ENCODE assay signal across 8 cellular contexts in the genomic region with DNA sequence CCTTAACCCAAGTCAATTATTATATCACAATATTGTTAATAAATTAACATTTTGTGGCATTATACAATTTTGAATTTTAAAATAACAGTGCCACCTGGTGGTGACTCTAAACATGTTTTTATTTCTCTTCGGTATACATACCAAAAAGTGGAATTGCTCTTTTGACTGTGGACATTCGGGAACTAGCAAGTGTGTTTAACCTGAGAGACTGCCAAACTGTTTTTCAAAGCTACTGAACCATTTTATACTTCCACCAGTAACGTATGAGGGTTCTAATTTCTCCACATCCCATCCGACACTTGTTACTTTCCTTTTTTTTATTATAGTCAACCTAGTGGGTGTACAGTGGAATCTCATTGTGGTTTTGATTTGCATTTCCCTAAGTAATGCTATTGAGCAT. TPM values are rescaled to one million over a fixed set of nuclear protein-coding genes. Genes with fewer than 3 reads are reported as not detected.
A peak's percentile ranks its signal among the peaks of the same experiment; 100 is the strongest.
DNase-seq lines count a peak whose midpoint lies in the region; ATAC-seq and TF ChIP-seq lines count a peak whose summit lies in the region.

No MANE protein-coding gene starts in this region.

- H3K27me3 ChIP-seq in hepatocyte (no peaks in the 10 kb centered on the region), thyroid gland (no peaks in the 10 kb centered on the region)

- peak; percentile 55 for DNase-seq in NCI-H1105 treated with DMSO at 0.1 percent for 48 hours (lab: John Stamatoyannopoulos, UW)
- no peak for DNase-seq in NCI-H1105 (lab: John Stamatoyannopoulos, UW)
- peak; percentile 32 for DNase-seq in NCI-H128 (lab: John Stamatoyannopoulos, UW; ENCODE audit: unreplicated experiment)
- DNase-seq in hepatocyte (ENCODE audit: low spot score), result peak; percentile 69
- no peak for DNase-seq in thyroid gland
- no peak for DNase-seq in ecto neural progenitor cell (ENCODE audit: low spot score)

- no peak overlapping the region for H2AFZ ChIP-seq in hepatocyte

- peaks cover 5% of the 10 kb centered on the region for H3K27me3 Mint-ChIP-seq in activated T-helper 17 cell treated with anti-CD3 and anti-CD28 coated beads, Interleukin-2, amount 50 U/mL, for 72 hours

- no peak overlapping the region for H3K27ac Mint-ChIP-seq in activated T-helper 17 cell treated with anti-CD3 and anti-CD28 coated beads, Interleukin-2, amount 50 U/mL, for 72 hours

- H3K9me3 ChIP-seq in hepatocyte (ENCODE audit: low read depth) (no peaks in the 10 kb centered on the region), thyroid gland (no peaks in the 10 kb centered on the region)

- TF ChIP-seq CTCF in hepatocyte (IDR thresholded peaks at IDR 0.05; ENCODE audit: poor library complexity), result peak; percentile 65
- peak; percentile 27 to 76 (median 49) for TF ChIP-seq CTCF in thyroid gland (IDR thresholded peaks at IDR 0.05)

- no peak overlapping the region for H3K4me2 ChIP-seq in hepatocyte

- H3K27ac ChIP-seq in hepatocyte, result no peak overlapping the region
- H3K27ac ChIP-seq in thyroid gland, result no peak overlapping the region

- no peaks in the 10 kb centered on the region for H3K36me3 Mint-ChIP-seq in activated T-helper 17 cell treated with anti-CD3 and anti-CD28 coated beads, Interleukin-2, amount 50 U/mL, for 72 hours (ENCODE audit: low read depth)

- H3K4me1 Mint-ChIP-seq in activated T-helper 17 cell treated with anti-CD3 and anti-CD28 coated beads, Interleukin-2, amount 50 U/mL, for 72 hours, result peaks cover 5% of the 10 kb centered on the region

- no peaks in the 10 kb centered on the region for H3K9me2 ChIP-seq in hepatocyte (replicated peaks; ENCODE audit: insufficient read depth)

- no peak for TF ChIP-seq POLR2A in thyroid gland (IDR thresholded peaks at IDR 0.05)

- peak; percentile 28 for ATAC-seq in activated T-helper 17 cell treated with anti-CD3 and anti-CD28 coated beads, Interleukin-2, amount 50 U/mL, for 72 hours (replicated peaks)
- no peak for ATAC-seq in HG03460 (IDR thresholded peaks at IDR 0.05; ENCODE audit: unreplicated experiment)

- H3K4me3 Mint-ChIP-seq in activated T-helper 17 cell treated with anti-CD3 and anti-CD28 coated beads, Interleukin-2, amount 50 U/mL, for 72 hours, result no peak overlapping the region

- WGBS in hepatocyte (ENCODE audit: low lambda C conversion rate, missing lambda C conversion rate), result 37% methylated on average over 4 of the region's 4 CpGs
- 7 to 8% methylated on average over 4 of the region's 4 CpGs for WGBS in thyroid gland, 2 donors

- H3K4me3 ChIP-seq in hepatocyte, result no peak overlapping the region
- H3K4me3 ChIP-seq in thyroid gland (replicated peaks in 1 of 3), result no peak overlapping the region

- H4K20me1 ChIP-seq in hepatocyte (ENCODE audit: insufficient read depth, poor library complexity, severe bottlenecking), result no peaks in the 10 kb centered on the region

- intact Hi-C loops in thyroid gland (cut with DNase I), result loop anchor here (5.0 to 10.0 kb wide), 2 partner anchors 264 to 457 kb away; no protein-coding TSS in a partner anchor

- H3K4me1 ChIP-seq in hepatocyte (ENCODE audit: insufficient read depth) (no peaks in the 10 kb centered on the region), thyroid gland (peaks cover 0 to 15% of the 10 kb centered on the region in 2 donors)

- no peaks in the 10 kb centered on the region for H3K36me3 ChIP-seq in hepatocyte (replicated peaks; ENCODE audit: insufficient read depth, low read depth)
- H3K36me3 ChIP-seq in thyroid gland, result no peaks in the 10 kb centered on the region

- no peaks in the 10 kb centered on the region for H3K9me3 Mint-ChIP-seq in activated T-helper 17 cell treated with anti-CD3 and anti-CD28 coated beads, Interleukin-2, amount 50 U/mL, for 72 hours

- no peaks in the 10 kb centered on the region for H3K79me2 ChIP-seq in hepatocyte

RNA-seq across cellular contexts. Expression of gene HSDL2, which starts 18.3 kb away (rescaled TPM):
- 10 to 100 TPM; 23.4 to 38.1 TPM for total RNA-seq in activated T-helper 17 cell treated with anti-CD3 and anti-CD28 coated beads, Interleukin-2, amount 50 U/mL, for 72 hours
- total RNA-seq in hepatocyte, result 97.3 and 97.6 TPM in 2 replicates
- polyA plus RNA-seq in hepatocyte, result 36.0 and 50.0 TPM in 2 replicates
- total RNA-seq in thyroid gland, result 10 to 100 TPM; 37.8 to 54.8 (median 43.8) TPM

RNA-seq across cellular contexts. Expression of gene PTBP3, which starts 28.2 kb away (rescaled TPM):
- 100 to 1,000 TPM in 1 of 2 donors, 10 to 100 TPM in 1; 83.5 to 117 TPM for total RNA-seq in activated T-helper 17 cell treated with anti-CD3 and anti-CD28 coated beads, Interleukin-2, amount 50 U/mL, for 72 hours
- total RNA-seq in hepatocyte, result 57.7 and 64.5 TPM in 2 replicates
- 13.4 and 13.7 TPM in 2 replicates for polyA plus RNA-seq in hepatocyte
- 10 to 100 TPM; 33.7 to 89.1 (median 42.4) TPM for total RNA-seq in thyroid gland

Comparison
In these comparisons a context has a peak if more than half of its experiments do, and no peak if none do; other contexts are left out.
1. DNase-seq: peak in NCI-H1105 treated with DMSO at 0.1 percent for 48 hours (single experiment), NCI-H128 (single experiment) and hepatocyte (single experiment); none in NCI-H1105 (single experiment), thyroid gland (0 of 2) and ecto neural progenitor cell (single experiment).